8 cellular contexts compared by ENCODE assay signal in genomic region chr1:203267347-203267846, GRCh38. TPM values are rescaled to one million over a fixed set of nuclear protein-coding genes. Genes with fewer than 3 reads are reported as not detected.
A peak's percentile ranks its signal among the peaks of the same experiment; 100 is the strongest.
DNase-seq lines count a peak whose midpoint lies in the region; ATAC-seq and TF ChIP-seq lines count a peak whose summit lies in the region.

No MANE protein-coding gene starts in this region.

- H3K9ac ChIP-seq in skeletal muscle tissue (ENCODE audit: low read depth in 1 of 3, low read length in 3 of 3), result peak overlapping the region; percentile 93 to 94 (median 94)

- peak overlapping the region; percentile 90 for H3K27ac ChIP-seq in VCaP
- peak overlapping the region; percentile 78 for H3K27ac ChIP-seq in skeletal muscle tissue (ENCODE audit: low read depth, low read length)

- peak; percentile 60 for ATAC-seq in HG02678 (IDR thresholded peaks at IDR 0.05; ENCODE audit: unreplicated experiment)
- no peak for ATAC-seq in HG02970 (IDR thresholded peaks at IDR 0.05; ENCODE audit: low FRiP score, unreplicated experiment)

- H3K4me3 ChIP-seq in iPS-18c (ENCODE audit: insufficient read depth, low read depth, low read length) (peak overlapping the region; percentile 65), skeletal muscle tissue (ENCODE audit: low read length in 3 of 3) (peak overlapping the region; percentile 92 to 96 (median 94))

- no peaks in the 10 kb centered on the region for H3K36me3 ChIP-seq in skeletal muscle tissue (ENCODE audit: control insufficient read depth in 3 of 3, insufficient read depth in 3 of 3, low read length in 3 of 3)

- in situ Hi-C loops in T47D (cut with HindIII; ENCODE audit: low pct_unique_long_range_greater_than_20kb, low sequenced_read_pairs), result no loop called here

- peak; percentile 94 for TF ChIP-seq CTCF in VCaP (conservative IDR thresholded peaks at IDR 0.05)

- no peaks in the 10 kb centered on the region for H3K9me3 ChIP-seq in iPS-18c (ENCODE audit: control insufficient read depth, insufficient read depth, low read length)
- H3K9me3 ChIP-seq in skeletal muscle tissue (ENCODE audit: control insufficient read depth in 3 of 3, low read length in 3 of 3), result no peaks in the 10 kb centered on the region

- no peaks in the 10 kb centered on the region for H3K27me3 ChIP-seq in skeletal muscle tissue (ENCODE audit: control insufficient read depth in 3 of 3, insufficient read depth in 3 of 3, low read length in 3 of 3)

- H3K4me1 ChIP-seq in skeletal muscle tissue (ENCODE audit: control insufficient read depth in 3 of 3, insufficient read depth in 3 of 3, low read length in 3 of 3), result peaks cover 28 to 38% (median 37%) of the 10 kb centered on the region in 3 donors

- DNase-seq in DMS53 treated with DMSO at 0.1 percent for 48 hours (lab: John Stamatoyannopoulos, UW; ENCODE audit: unreplicated experiment), result peak; percentile 93
- peak; percentile 95 for DNase-seq in NCI-H2196 (lab: John Stamatoyannopoulos, UW; ENCODE audit: unreplicated experiment)
- DNase-seq in T47D (ENCODE audit: low read depth in 1 of 2, low spot score in 1 of 2), result peak; percentile 88 to 95

RNA-seq across cellular contexts. Expression of gene BTG2, which starts 37.9 kb away (rescaled TPM):
- total RNA-seq in skeletal muscle tissue, result 32.4 TPM

RNA-seq across cellular contexts. Expression of gene CHIT1, which starts 37.9 kb away (rescaled TPM):
- total RNA-seq in skeletal muscle tissue, result under 0.01 TPM
